Comparison of ENCODE assay signal across 8 cellular contexts in genomic region chr1:205631727-205632373, GRCh38.
DNase-seq lines count a peak whose midpoint lies in the region; ATAC-seq lines count a peak whose summit lies in the region.

Gene ELK4 (minus strand): TSS chr1:205632011. CDS start chr1:205623882, 8,129 bp downstream.

- DNase-seq in CMK (ENCODE audit: low read depth) (peak; percentile 98), HS-5 (ENCODE audit: low read depth) (peak; percentile 89), NK-92 (lab: John Stamatoyannopoulos, UW; ENCODE audit: unreplicated experiment) (peak; percentile 90), medulla oblongata (ENCODE audit: extremely low spot score) (peak; percentile 99)
- DNase-seq in activated CD8-positive, alpha-beta memory T cell treated with anti-CD3 and anti-CD28 coated beads for 24 hours: peak; percentile 99
- peak; percentile 98 for DNase-seq in effector CD8-positive, alpha-beta T cell (lab: John Stamatoyannopoulos, UW)
- DNase-seq in stimulated activated CD8-positive, alpha-beta memory T cell treated with anti-CD3 and anti-CD28 coated beads, Interleukin-12 subunit alpha, Interleukin-12 subunit beta, amount 100 ng/mL, for 1 hour (ENCODE audit: low read depth): peak; percentile 100

- ATAC-seq in GM19467 (IDR thresholded peaks at IDR 0.05; ENCODE audit: unreplicated experiment): peak; percentile 75

Comparison
In these comparisons a context has a peak if more than half of its experiments do, and no peak if none do; other contexts are left out.
1. Peak in every context shown above with its lines: DNase-seq and ATAC-seq.